In genomic region chr14:105067140-105067968, GRCh38 we compare ENCODE assay signal across 10 cellular contexts. TPM values are rescaled to one million over a fixed set of nuclear protein-coding genes. Genes with fewer than 3 reads are reported as not detected.
DNase-seq lines count a peak whose midpoint lies in the region; TF ChIP-seq lines count a peak whose summit lies in the region.
"Had no signal": no experiment of that assay in that cellular context is flagged by ENCODE, and none has a peak within 500 bp of the region (broad histone marks: within the 10 kb centered on the region; RNA-seq: fewer than 3 reads in every experiment).

No MANE protein-coding gene starts in this region.

- no peaks in the 10 kb centered on the region for H3K9me3 ChIP-seq in HAP-1

- peak overlapping the region; percentile 83 for H3K27ac Mint-ChIP-seq in T-helper 2 cell treated with Interferon-gamma antibody and Interleukin-4, amounts not matched to agents 5 μg/mL and 100 μg/mL, for 36 hours

- H3K27me3 ChIP-seq in HAP-1 (ENCODE audit: low read depth): peaks cover 22% of the 10 kb centered on the region
- no peaks in the 10 kb centered on the region for H3K27me3 ChIP-seq in H7 (ENCODE audit: control insufficient read depth, insufficient read depth, low read length)

- peaks cover 48% of the 10 kb centered on the region for H3K4me1 Mint-ChIP-seq in T-helper 2 cell treated with Interferon-gamma antibody and Interleukin-4, amounts not matched to agents 5 μg/mL and 100 μg/mL, for 36 hours (ENCODE audit: low read depth)

- H3K4me3 ChIP-seq in choroid plexus epithelial cell (ENCODE audit: low read depth, low read length) (no peak overlapping the region), HAP-1 (no peak overlapping the region), H7 (ENCODE audit: insufficient read depth, low read depth, low read length) (no peak overlapping the region)

- no peak for TF ChIP-seq CTCF in choroid plexus epithelial cell (conservative IDR thresholded peaks at IDR 0.05; ENCODE audit: low read depth, low read length)

- no peaks in the 10 kb centered on the region for H3K9me3 Mint-ChIP-seq in T-helper 2 cell treated with Interferon-gamma antibody and Interleukin-4, amounts not matched to agents 5 μg/mL and 100 μg/mL, for 36 hours

- peak overlapping the region; percentile 13 for H3K4me3 Mint-ChIP-seq in T-helper 2 cell treated with Interferon-gamma antibody and Interleukin-4, amounts not matched to agents 5 μg/mL and 100 μg/mL, for 36 hours

- no peaks in the 10 kb centered on the region for H3K4me1 ChIP-seq in HAP-1

- H3K36me3 Mint-ChIP-seq in T-helper 2 cell treated with Interferon-gamma antibody and Interleukin-4, amounts not matched to agents 5 μg/mL and 100 μg/mL, for 36 hours (ENCODE audit: low read depth): peaks cover 10% of the 10 kb centered on the region

- in situ Hi-C loops in GM18951 (cut with MboI; ENCODE audit: low sequenced_read_pairs, unreplicated experiment) (no loop called here), HAP-1 (cut with MboI; ENCODE audit: low sequenced_read_pairs) (no loop called here)

- peaks cover 3% of the 10 kb centered on the region for H3K27me3 Mint-ChIP-seq in T-helper 2 cell treated with Interferon-gamma antibody and Interleukin-4, amounts not matched to agents 5 μg/mL and 100 μg/mL, for 36 hours (ENCODE audit: low read depth)

- peak; percentile 25 for TF ChIP-seq POLR2A in GM18951 (IDR thresholded peaks at IDR 0.05; ENCODE audit: extremely low read depth, insufficient read depth, insufficient read length)

- peak; percentile 76 for DNase-seq in T-helper 2 cell treated with Interferon-gamma antibody and Interleukin-4, amounts not matched to agents 5 μg/mL and 100 μg/mL, for 36 hours (ENCODE audit: low spot score)
- DNase-seq in choroid plexus epithelial cell (ENCODE audit: low read depth) (peak; percentile 42), SKM-1 treated with dmso at 0.1 percent for 144 hours (lab: John Stamatoyannopoulos, UW; ENCODE audit: unreplicated experiment) (no peak), anterior cingulate cortex (lab: John Stamatoyannopoulos, UW) (no peak), HAP-1 (ENCODE audit: low spot score in 2 of 2) (no peak), H7 (no peak)
- DNase-seq in stimulated activated CD4-positive, alpha-beta T cell treated with anti-CD3 and anti-CD28 coated beads, Interleukin-4, amount 100 ng/mL, for 48 hours (ENCODE audit: low read depth in 2 of 2): peak; percentile 57 to 73
- DNase-seq: nucleus accumbens had no signal

- H3K36me3 ChIP-seq in HAP-1 (replicated peaks) (no peaks in the 10 kb centered on the region), H7 (replicated peaks; ENCODE audit: control insufficient read depth, insufficient read depth, low read length) (no peaks in the 10 kb centered on the region)

RNA-seq across cellular contexts. Expression of gene GPR132, which starts 2.1 kb away (rescaled TPM):
- not detected in 2 replicates for total RNA-seq in H7 (2014; rRNA removed; shearing (Covaris generic))
- total RNA-seq: endothelial cell of umbilical vein had no signal

RNA-seq across cellular contexts. Expression of gene CDCA4, which starts 46.5 kb away (rescaled TPM):
- 99.0 and 111 TPM in 2 replicates for total RNA-seq in H7 (2014; rRNA removed; shearing (Covaris generic))

Comparison
In these comparisons a context has a peak if more than half of its experiments do, and no peak if none do; other contexts are left out.
1. DNase-seq: peak in T-helper 2 cell treated with Interferon-gamma antibody and Interleukin-4, amounts not matched to agents 5 μg/mL and 100 μg/mL, for 36 hours (single experiment), choroid plexus epithelial cell (single experiment) and stimulated activated CD4-positive, alpha-beta T cell treated with anti-CD3 and anti-CD28 coated beads, Interleukin-4, amount 100 ng/mL, for 48 hours (2 of 2); none in SKM-1 treated with dmso at 0.1 percent for 144 hours (single experiment), anterior cingulate cortex (0 of 58), HAP-1 (0 of 2) and H7 (single experiment).